In genomic region chr12:25241171-25242020, GRCh38 we compare ENCODE assay signal across 8 cellular contexts. TPM values are rescaled to one million over a fixed set of nuclear protein-coding genes. Genes with fewer than 3 reads are reported as not detected.
DNase-seq lines count a peak whose midpoint lies in the region; ATAC-seq and TF ChIP-seq lines count a peak whose summit lies in the region.

No MANE protein-coding gene starts in this region.

- intact Hi-C loops in OCI-LY7 (cut with micrococcal nuclease; ENCODE audit: unreplicated experiment): no loop called here

- peak; percentile 39 for DNase-seq in activated gamma-delta T cell treated with Interleukin-2 at 50 U/mL for 16 hours
- no peak for DNase-seq in activated gamma-delta T cell (lab: John Stamatoyannopoulos, UW)
- peak; percentile 66 for DNase-seq in OCI-LY7 (ENCODE audit: low spot score)
- DNase-seq in dedifferentiated amniotic fluid mesenchymal stem cell (ENCODE audit: extremely low spot score): peak; percentile 87
- DNase-seq in middle frontal gyrus (ENCODE audit: extremely low spot score, low spot score): no peak
- DNase-seq in stimulated activated CD4-positive, alpha-beta T cell treated with anti-CD3 and anti-CD28 coated beads, Interleukin-4, amount 100 ng/mL, for 4 hours: no peak

- H3K9ac ChIP-seq in muscle layer of colon (ENCODE audit: low read length): peak overlapping the region; percentile 16

- peak; percentile 69 for ATAC-seq in HG02759 (IDR thresholded peaks at IDR 0.05; ENCODE audit: unreplicated experiment)

- H3K79me2 ChIP-seq in OCI-LY7 (ENCODE audit: insufficient read depth, low read depth, low read length): peaks cover 65% of the 10 kb centered on the region; the same call in 1 of the 2 replicates

- peak overlapping the region; percentile 22; the same call in 1 of the 2 replicates for H3K4me2 ChIP-seq in OCI-LY7 (ENCODE audit: low read length)

- H3K4me3 ChIP-seq in OCI-LY7 (ENCODE audit: low read depth, low read length, poor library complexity, severe bottlenecking) (no peak overlapping the region), muscle layer of colon (ENCODE audit: low read depth in 1 of 2, low read length in 2 of 2) (no peak overlapping the region)

- H4K20me1 ChIP-seq in OCI-LY7 (ENCODE audit: insufficient read depth, low read length): 0 out of 2 replicates have a peak, but pooled peaks cover 10% of the 10 kb centered on the region

- H3K9me2 ChIP-seq in OCI-LY7 (ENCODE audit: insufficient read depth, low read length): no peaks in the 10 kb centered on the region

- POLR2A ChIA-PET in OCI-LY7 (lab: Charles Lee): interaction anchor here (0.6 to 2.1 kb wide), 6 partner anchors 10 to 125 kb away, joined by 3 to 13 read pairs (median 4); partner anchors contain the start of gene KRAS

- no peak overlapping the region for H2AFZ ChIP-seq in OCI-LY7 (ENCODE audit: low read length)

- H3K4me1 ChIP-seq in OCI-LY7 (ENCODE audit: insufficient read depth, low read length, poor library complexity, severe bottlenecking): peaks cover 11% of the 10 kb centered on the region
- peaks cover 20% of the 10 kb centered on the region for H3K4me1 ChIP-seq in muscle layer of colon (ENCODE audit: insufficient read depth, low read length)

- H3K9me3 ChIP-seq in OCI-LY7 (ENCODE audit: low read length): no peaks in the 10 kb centered on the region
- H3K9me3 ChIP-seq in muscle layer of colon (ENCODE audit: low read length): no peaks in the 10 kb centered on the region

- no peaks in the 10 kb centered on the region for H3K27me3 ChIP-seq in muscle layer of colon (ENCODE audit: control insufficient read depth in 1 of 2, insufficient read depth in 2 of 2, low read length in 2 of 2)

- peak; percentile 97 for TF ChIP-seq CTCF in OCI-LY7 (conservative IDR thresholded peaks at IDR 0.05; ENCODE audit: low read length)

- H3K36me3 ChIP-seq in OCI-LY7 (ENCODE audit: insufficient read depth, low read length) (peaks cover 83% of the 10 kb centered on the region), muscle layer of colon (ENCODE audit: insufficient read depth, low read length) (peaks cover 17% of the 10 kb centered on the region)

- H3K27ac ChIP-seq in OCI-LY7 (ENCODE audit: low read depth, low read length, poor library complexity, severe bottlenecking): peak overlapping the region; percentile 28
- H3K27ac ChIP-seq in muscle layer of colon (ENCODE audit: low read depth, low read length): peak overlapping the region; percentile 14

- no TSS peak for BruUV-seq in OCI-LY7 (replicated peaks; lab: Mats Ljungman, UMichigan)

- CTCF ChIA-PET in OCI-LY7 (lab: Charles Lee; ENCODE audit: unreplicated experiment): interaction anchor here (1.2 to 1.5 kb wide), 2 partner anchors 11 to 146 kb away, joined by 5 to 8 read pairs; no protein-coding TSS in a partner anchor

RNA-seq across cellular contexts. Expression of gene KRAS, which starts 9.3 kb away (rescaled TPM):
- total RNA-seq in OCI-LY7 (2014; rRNA removed; shearing (Covaris generic)): 8.6 and 14.7 TPM in 2 replicates
- total RNA-seq in OCI-LY7 (2022): 33.2 and 39.1 TPM in 2 replicates

RNA-seq across cellular contexts. Expression of gene ETFRF1, which starts 46.4 kb away (rescaled TPM):
- 2.8 and 8.5 TPM in 2 replicates for total RNA-seq in OCI-LY7 (2014; rRNA removed; shearing (Covaris generic))
- 11.4 and 13.0 TPM in 2 replicates for total RNA-seq in OCI-LY7 (2022)

RNA-seq across cellular contexts. Expression of gene DNAI7, which starts 46.4 kb away (rescaled TPM):
- not detected in 2 replicates for total RNA-seq in OCI-LY7 (2014; rRNA removed; shearing (Covaris generic))
- total RNA-seq in OCI-LY7 (2022): not detected in 2 replicates

Comparison
In these comparisons a context has a peak if more than half of its experiments do, and no peak if none do; other contexts are left out.
1. DNase-seq: peak in activated gamma-delta T cell treated with Interleukin-2 at 50 U/mL for 16 hours (single experiment), OCI-LY7 (single experiment) and dedifferentiated amniotic fluid mesenchymal stem cell (single experiment); none in activated gamma-delta T cell (single experiment), middle frontal gyrus (single experiment) and stimulated activated CD4-positive, alpha-beta T cell treated with anti-CD3 and anti-CD28 coated beads, Interleukin-4, amount 100 ng/mL, for 4 hours (0 of 2).